8 cellular contexts compared by ENCODE assay signal in the genomic region with DNA sequence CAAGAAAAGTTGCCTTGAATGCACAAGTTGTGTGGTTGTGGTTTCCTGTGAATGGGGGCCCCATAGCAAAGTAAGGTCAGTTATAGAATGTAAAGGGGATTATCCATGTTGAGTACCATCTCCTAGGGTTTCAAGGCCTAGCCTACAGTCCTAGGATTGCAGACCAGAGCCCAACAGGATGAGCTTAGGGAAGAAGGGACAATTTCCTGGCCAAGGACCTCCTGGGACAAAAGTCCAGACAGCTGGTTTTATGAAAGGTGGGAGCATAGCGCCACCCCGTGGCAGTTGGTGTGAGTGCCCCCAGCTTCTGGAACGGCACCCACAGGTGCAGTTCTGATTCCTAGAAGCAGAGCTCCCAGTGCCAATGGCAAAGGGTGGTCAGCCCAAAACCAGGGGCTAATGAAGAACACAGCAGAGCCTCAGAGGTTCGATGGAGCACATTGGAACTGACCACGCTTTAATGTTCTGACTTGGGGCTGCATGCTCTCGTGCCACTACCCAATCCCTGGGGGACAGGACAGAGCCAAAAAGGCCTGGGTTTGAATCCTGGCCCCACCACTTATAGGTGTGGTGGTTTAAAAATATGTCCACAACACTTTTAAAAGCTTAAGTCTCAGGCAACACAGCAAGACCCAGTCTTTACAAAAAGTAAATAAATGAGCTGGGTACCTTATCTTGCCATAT. TPM values are rescaled to one million over a fixed set of nuclear protein-coding genes. Genes with fewer than 3 reads are reported as not detected.
A peak's percentile ranks its signal among the peaks of the same experiment; 100 is the strongest.
DNase-seq lines count a peak whose midpoint lies in the region; ATAC-seq, FAIRE-seq and TF ChIP-seq lines count a peak whose summit lies in the region.

No MANE protein-coding gene starts in this region.

- peak; percentile 42 for DNase-seq in NCI-H510A treated with DMSO at 0.1 percent for 48 hours (lab: John Stamatoyannopoulos, UW)
- no peak for DNase-seq in NCI-H510A (lab: John Stamatoyannopoulos, UW)
- peak; percentile 60 for DNase-seq in NCI-H146 (lab: John Stamatoyannopoulos, UW)
- DNase-seq in WERI-Rb-1: peak; percentile 73
- peak; percentile 20 for DNase-seq in mammary epithelial cell
- DNase-seq in kidney: peak; percentile 84
- peak; percentile 64 for DNase-seq in stimulated activated CD4-positive, alpha-beta T cell treated with anti-CD3 and anti-CD28 coated beads, Interleukin-1b, Interleukin-23, amount 100 ng/mL, for 48 hours

- dilution Hi-C loops in mammary epithelial cell (cut with HindIII; ENCODE audit: low sequenced_read_pairs): no loop called here

- H3K9ac ChIP-seq in mammary epithelial cell (ENCODE audit: insufficient read depth, low read length): no peak overlapping the region
- no peak overlapping the region for H3K9ac ChIP-seq in kidney (ENCODE audit: low read length in 2 of 2)

- in situ Hi-C loops in mammary epithelial cell (cut with MboI; ENCODE audit: low sequenced_read_pairs in 2 of 2): loop anchor here in 1 of 2 donors (10.0 kb wide), 1 partner anchor 155 kb away; no protein-coding TSS in a partner anchor

- H3K9me3 ChIP-seq in WERI-Rb-1 (ENCODE audit: severe bottlenecking) (no peaks in the 10 kb centered on the region), mammary epithelial cell (replicated peaks; ENCODE audit: insufficient read depth, low read length) (no peaks in the 10 kb centered on the region), kidney (ENCODE audit: control insufficient read depth in 1 of 2, low read length in 2 of 2) (no peaks in the 10 kb centered on the region)

- WGBS in mammary epithelial cell (ENCODE audit: low coverage, missing lambda C conversion rate): 62% methylated on average over 3 of the region's 6 CpGs

- CTCF ChIA-PET in mammary epithelial cell (lab: Charles Lee; ENCODE audit: low non-redundant PET): interaction anchor here (1.1 kb wide), 1 partner anchor 153 kb away, joined by 9 read pairs; no protein-coding TSS in a partner anchor

- TF ChIP-seq CTCF in WERI-Rb-1 (IDR thresholded peaks at IDR 0.05; ENCODE audit: low read depth, low read length) (peak; percentile 91), mammary epithelial cell (conservative IDR thresholded peaks at IDR 0.05 in 1 of 2, IDR thresholded peaks at IDR 0.05 in 1 of 2; ENCODE audit: extremely low read depth in 1 of 2, insufficient read depth in 1 of 2, low read depth in 1 of 2, low read length in 2 of 2) (peak; percentile 68 to 81), kidney (IDR thresholded peaks at IDR 0.05; ENCODE audit: borderline replicate concordance, extremely low read depth, insufficient read depth) (peak; percentile 90)

- no peaks in the 10 kb centered on the region for H3K4me1 ChIP-seq in mammary epithelial cell (ENCODE audit: insufficient read depth, low read length)
- no peaks in the 10 kb centered on the region for H3K4me1 ChIP-seq in kidney (ENCODE audit: control insufficient read depth in 1 of 2, insufficient read depth in 1 of 2, low read depth in 1 of 2, low read length in 2 of 2)

- no peak overlapping the region for H3K27ac ChIP-seq in WERI-Rb-1
- H3K27ac ChIP-seq in mammary epithelial cell (ENCODE audit: insufficient read depth, low read depth, low read length): no peak overlapping the region
- no peak overlapping the region for H3K27ac ChIP-seq in kidney (ENCODE audit: low read depth in 2 of 2, low read length in 2 of 2)

- H4K20me1 ChIP-seq in mammary epithelial cell (ENCODE audit: insufficient read depth, low read length): no peaks in the 10 kb centered on the region

- FAIRE-seq in kidney (lab: Jason Lieb, UNC): no peak

- no peaks in the 10 kb centered on the region for H3K79me2 ChIP-seq in mammary epithelial cell (ENCODE audit: insufficient read depth, low read length)

- H3K36me3 ChIP-seq in WERI-Rb-1: peaks cover 6% of the 10 kb centered on the region; the same call in 1 of the 2 replicates
- peaks cover 24% of the 10 kb centered on the region for H3K36me3 ChIP-seq in mammary epithelial cell (ENCODE audit: insufficient read depth, low read length)
- H3K36me3 ChIP-seq in kidney (ENCODE audit: control insufficient read depth in 1 of 2, insufficient read depth in 2 of 2, low read length in 2 of 2): peaks cover 8 to 11% of the 10 kb centered on the region in 2 donors

- no peak overlapping the region for H3K4me2 ChIP-seq in mammary epithelial cell (ENCODE audit: insufficient read depth, low read depth, low read length)

- H3K4me3 ChIP-seq in WERI-Rb-1 (ENCODE audit: low read depth, low read length) (no peak overlapping the region), mammary epithelial cell (replicated peaks in 1 of 3; ENCODE audit: insufficient read depth in 1 of 3, low read depth in 2 of 3, low read length in 3 of 3) (no peak overlapping the region), kidney (ENCODE audit: low read length in 2 of 2) (no peak overlapping the region)

- H3K27me3 ChIP-seq in WERI-Rb-1 (ENCODE audit: insufficient read depth, low read depth, severe bottlenecking) (no peaks in the 10 kb centered on the region), mammary epithelial cell (ENCODE audit: insufficient read depth, low read length) (no peaks in the 10 kb centered on the region)

- no TSS peak for BruUV-seq in mammary epithelial cell (replicated peaks; lab: Mats Ljungman, UMichigan)

- no peak overlapping the region for H2AFZ ChIP-seq in mammary epithelial cell (ENCODE audit: low read depth, low read length)

- ATAC-seq in HG03521 (IDR thresholded peaks at IDR 0.05; ENCODE audit: unreplicated experiment): no peak

- intact Hi-C loops in mammary epithelial cell (cut with micrococcal nuclease): loop anchor here (1.0 to 10.0 kb wide), 2 partner anchors 154 to 245 kb away; a partner anchor contains a TSS
- intact Hi-C loops in kidney (cut with DNase I): no loop called here

RNA-seq across cellular contexts. Expression of a gene that starts 25.8 kb away (rescaled TPM):
- total RNA-seq in mammary epithelial cell (10 to 100 TPM; 15.8 to 30.3 TPM), kidney (47.0 TPM)
- polyA plus RNA-seq in mammary epithelial cell (48.6 TPM), kidney (ENCODE audit: insufficient read depth, low read depth, low replicate concordance) (141 TPM)
- 15.4 TPM for polyA minus RNA-seq in mammary epithelial cell

RNA-seq across cellular contexts. Expression of a gene that starts 27.6 kb away (rescaled TPM):
- total RNA-seq in mammary epithelial cell: 10 to 100 TPM; 43.0 to 44.3 TPM
- 84.3 TPM for polyA plus RNA-seq in mammary epithelial cell
- 62.9 TPM for polyA minus RNA-seq in mammary epithelial cell
- 29.9 TPM for total RNA-seq in kidney
- 55.5 TPM for polyA plus RNA-seq in kidney (ENCODE audit: insufficient read depth, low read depth, low replicate concordance)

RNA-seq across cellular contexts. Expression of a gene that starts 27.7 kb away (rescaled TPM):
- 100 to 1,000 TPM in 1 of 2 donors, 10 to 100 TPM in 1; 44.0 to 188 TPM for total RNA-seq in mammary epithelial cell
- 162 TPM for polyA plus RNA-seq in mammary epithelial cell
- polyA minus RNA-seq in mammary epithelial cell: 221 TPM
- total RNA-seq in kidney: 130 TPM
- 233 TPM for polyA plus RNA-seq in kidney (ENCODE audit: insufficient read depth, low read depth, low replicate concordance)
